ENCODE assay signal across 2 cellular contexts in the genomic region with DNA sequence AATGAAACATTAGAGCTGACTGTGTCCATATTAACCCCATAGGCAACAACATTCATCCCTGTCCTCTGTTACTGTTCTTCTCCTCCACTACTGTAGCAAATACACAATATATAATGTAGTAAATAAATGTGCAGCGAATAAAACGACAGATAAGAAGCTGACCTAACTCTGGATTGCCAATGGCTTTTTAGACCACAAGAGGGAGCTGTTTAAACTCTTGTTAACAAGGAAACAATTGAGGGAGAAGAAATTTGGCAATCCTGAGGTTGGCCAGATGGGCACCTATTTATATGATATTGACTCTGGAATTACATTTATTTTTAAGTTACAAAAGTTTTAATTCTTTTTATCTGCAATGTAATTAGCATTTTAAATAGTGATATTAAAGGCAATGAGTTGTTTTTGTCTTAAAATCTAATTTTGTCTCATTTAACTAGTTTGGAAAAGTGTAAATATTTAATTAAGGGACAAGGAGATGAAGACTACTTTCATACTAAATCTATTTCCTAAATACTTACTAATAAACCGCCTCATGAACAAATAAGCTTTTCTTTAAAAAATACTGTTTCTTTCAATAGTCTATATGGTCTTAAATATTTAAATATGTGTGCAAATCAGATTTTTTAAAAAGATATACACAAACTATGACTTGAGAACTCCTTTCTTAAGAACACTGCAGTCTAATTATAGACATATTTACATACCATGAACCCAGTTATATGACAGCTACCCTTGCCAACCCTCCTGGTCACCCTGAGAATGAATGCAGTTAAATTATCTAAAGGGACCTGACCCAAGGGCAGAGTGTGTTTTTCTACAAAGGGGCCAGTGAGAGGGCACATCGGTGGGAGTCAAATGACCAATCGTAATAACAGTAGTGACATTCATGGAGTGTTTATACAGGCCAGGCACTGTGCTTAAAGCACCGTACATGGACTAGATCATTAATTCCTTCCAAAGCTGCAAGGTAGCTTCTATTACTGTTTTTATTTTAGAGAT.
TF ChIP-seq lines count a peak whose summit lies in the region.

No MANE protein-coding gene starts in this region.

TF ChIP-seq in IMR-90, 13 proteins besides CTCF, POLR2A, EP300 and RAD21:
- TF ChIP-seq, protein P1, sequence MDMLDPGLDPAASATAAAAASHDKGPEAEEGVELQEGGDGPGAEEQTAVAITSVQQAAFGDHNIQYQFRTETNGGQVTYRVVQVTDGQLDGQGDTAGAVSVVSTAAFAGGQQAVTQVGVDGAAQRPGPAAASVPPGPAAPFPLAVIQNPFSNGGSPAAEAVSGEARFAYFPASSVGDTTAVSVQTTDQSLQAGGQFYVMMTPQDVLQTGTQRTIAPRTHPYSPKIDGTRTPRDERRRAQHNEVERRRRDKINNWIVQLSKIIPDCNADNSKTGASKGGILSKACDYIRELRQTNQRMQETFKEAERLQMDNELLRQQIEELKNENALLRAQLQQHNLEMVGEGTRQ (IDR thresholded peaks at IDR 0.05; ENCODE audit: low read depth, low read length): no peak
- TF ChIP-seq SMC3 (IDR thresholded peaks at IDR 0.05; ENCODE audit: low read depth, low read length) (peak; percentile 84), CEBPB (IDR thresholded peaks at IDR 0.05; ENCODE audit: low read depth, low read length) (peak; percentile 62; the same call in 1 of the 2 replicates), CHD1 (IDR thresholded peaks at IDR 0.05; ENCODE audit: low read depth, low read length) (no peak)
TF ChIP-seq in IMR-90: peak in this region for 2.

TF ChIP-seq in liver, 16 proteins besides CTCF, POLR2A, EP300 and RAD21:
- TF ChIP-seq FOXA2 (IDR thresholded peaks at IDR 0.05): no peak
- no peak for TF ChIP-seq NR2F2 (IDR thresholded peaks at IDR 0.05)
- TF ChIP-seq TAF1 (conservative IDR thresholded peaks at IDR 0.05): no peak
- no peak for TF ChIP-seq SP1 (IDR thresholded peaks at IDR 0.05)
- TF ChIP-seq HNF4G (IDR thresholded peaks at IDR 0.05): no peak
- TF ChIP-seq EGR1 (IDR thresholded peaks at IDR 0.05; ENCODE audit: low read depth in 2 of 2): no peak
- TF ChIP-seq RXRA (IDR thresholded peaks at IDR 0.05): no peak
- no peak for TF ChIP-seq GABPA (IDR thresholded peaks at IDR 0.05 in 1 of 2, conservative IDR thresholded peaks at IDR 0.05 in 1 of 2)
- TF ChIP-seq, protein P2, sequence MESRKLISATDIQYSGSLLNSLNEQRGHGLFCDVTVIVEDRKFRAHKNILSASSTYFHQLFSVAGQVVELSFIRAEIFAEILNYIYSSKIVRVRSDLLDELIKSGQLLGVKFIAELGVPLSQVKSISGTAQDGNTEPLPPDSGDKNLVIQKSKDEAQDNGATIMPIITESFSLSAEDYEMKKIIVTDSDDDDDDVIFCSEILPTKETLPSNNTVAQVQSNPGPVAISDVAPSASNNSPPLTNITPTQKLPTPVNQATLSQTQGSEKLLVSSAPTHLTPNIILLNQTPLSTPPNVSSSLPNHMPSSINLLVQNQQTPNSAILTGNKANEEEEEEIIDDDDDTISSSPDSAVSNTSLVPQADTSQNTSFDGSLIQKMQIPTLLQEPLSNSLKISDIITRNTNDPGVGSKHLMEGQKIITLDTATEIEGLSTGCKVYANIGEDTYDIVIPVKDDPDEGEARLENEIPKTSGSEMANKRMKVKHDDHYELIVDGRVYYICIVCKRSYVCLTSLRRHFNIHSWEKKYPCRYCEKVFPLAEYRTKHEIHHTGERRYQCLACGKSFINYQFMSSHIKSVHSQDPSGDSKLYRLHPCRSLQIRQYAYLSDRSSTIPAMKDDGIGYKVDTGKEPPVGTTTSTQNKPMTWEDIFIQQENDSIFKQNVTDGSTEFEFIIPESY (IDR thresholded peaks at IDR 0.05): no peak
- TF ChIP-seq HNF4A (conservative IDR thresholded peaks at IDR 0.05): no peak
- TF ChIP-seq, protein P3, sequence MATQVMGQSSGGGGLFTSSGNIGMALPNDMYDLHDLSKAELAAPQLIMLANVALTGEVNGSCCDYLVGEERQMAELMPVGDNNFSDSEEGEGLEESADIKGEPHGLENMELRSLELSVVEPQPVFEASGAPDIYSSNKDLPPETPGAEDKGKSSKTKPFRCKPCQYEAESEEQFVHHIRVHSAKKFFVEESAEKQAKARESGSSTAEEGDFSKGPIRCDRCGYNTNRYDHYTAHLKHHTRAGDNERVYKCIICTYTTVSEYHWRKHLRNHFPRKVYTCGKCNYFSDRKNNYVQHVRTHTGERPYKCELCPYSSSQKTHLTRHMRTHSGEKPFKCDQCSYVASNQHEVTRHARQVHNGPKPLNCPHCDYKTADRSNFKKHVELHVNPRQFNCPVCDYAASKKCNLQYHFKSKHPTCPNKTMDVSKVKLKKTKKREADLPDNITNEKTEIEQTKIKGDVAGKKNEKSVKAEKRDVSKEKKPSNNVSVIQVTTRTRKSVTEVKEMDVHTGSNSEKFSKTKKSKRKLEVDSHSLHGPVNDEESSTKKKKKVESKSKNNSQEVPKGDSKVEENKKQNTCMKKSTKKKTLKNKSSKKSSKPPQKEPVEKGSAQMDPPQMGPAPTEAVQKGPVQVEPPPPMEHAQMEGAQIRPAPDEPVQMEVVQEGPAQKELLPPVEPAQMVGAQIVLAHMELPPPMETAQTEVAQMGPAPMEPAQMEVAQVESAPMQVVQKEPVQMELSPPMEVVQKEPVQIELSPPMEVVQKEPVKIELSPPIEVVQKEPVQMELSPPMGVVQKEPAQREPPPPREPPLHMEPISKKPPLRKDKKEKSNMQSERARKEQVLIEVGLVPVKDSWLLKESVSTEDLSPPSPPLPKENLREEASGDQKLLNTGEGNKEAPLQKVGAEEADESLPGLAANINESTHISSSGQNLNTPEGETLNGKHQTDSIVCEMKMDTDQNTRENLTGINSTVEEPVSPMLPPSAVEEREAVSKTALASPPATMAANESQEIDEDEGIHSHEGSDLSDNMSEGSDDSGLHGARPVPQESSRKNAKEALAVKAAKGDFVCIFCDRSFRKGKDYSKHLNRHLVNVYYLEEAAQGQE (IDR thresholded peaks at IDR 0.05): no peak
- no peak for TF ChIP-seq FOXA1 (IDR thresholded peaks at IDR 0.05)
- TF ChIP-seq YY1 (IDR thresholded peaks at IDR 0.05): no peak
- TF ChIP-seq JUND (IDR thresholded peaks at IDR 0.05): no peak
- TF ChIP-seq, protein P4, sequence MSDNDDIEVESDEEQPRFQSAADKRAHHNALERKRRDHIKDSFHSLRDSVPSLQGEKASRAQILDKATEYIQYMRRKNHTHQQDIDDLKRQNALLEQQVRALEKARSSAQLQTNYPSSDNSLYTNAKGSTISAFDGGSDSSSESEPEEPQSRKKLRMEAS (IDR thresholded peaks at IDR 0.05): no peak
- TF ChIP-seq, protein P5, sequence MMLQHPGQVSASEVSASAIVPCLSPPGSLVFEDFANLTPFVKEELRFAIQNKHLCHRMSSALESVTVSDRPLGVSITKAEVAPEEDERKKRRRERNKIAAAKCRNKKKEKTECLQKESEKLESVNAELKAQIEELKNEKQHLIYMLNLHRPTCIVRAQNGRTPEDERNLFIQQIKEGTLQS (IDR thresholded peaks at IDR 0.05): no peak
